In the genomic region with DNA sequence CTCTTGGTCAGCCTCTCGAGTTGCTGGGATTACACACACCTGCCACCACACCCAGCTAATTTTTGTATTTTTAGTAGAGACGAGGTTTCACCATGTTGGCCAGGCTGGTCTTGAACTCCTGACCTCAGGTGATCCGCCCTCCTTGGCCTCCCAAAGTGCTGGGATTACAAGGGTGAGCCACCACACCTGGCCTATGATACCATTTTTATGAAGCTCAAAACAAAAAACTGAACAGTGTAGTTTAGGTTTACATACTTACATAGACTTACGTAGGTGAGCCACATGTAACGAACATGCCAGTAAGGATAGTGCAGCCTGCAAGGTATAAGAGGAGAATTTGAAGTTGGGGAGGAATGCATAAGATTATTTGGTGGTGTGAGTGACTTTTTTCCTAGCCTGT, we compare ENCODE assay signal across 12 cellular contexts. TPM values are rescaled to one million over a fixed set of nuclear protein-coding genes. Genes with fewer than 3 reads are reported as not detected.
"Had no signal": no experiment of that assay in that cellular context is flagged by ENCODE, and none has a peak within 500 bp of the region (broad histone marks: within the 10 kb centered on the region; RNA-seq: fewer than 3 reads in every experiment).

No MANE protein-coding gene starts in this region.

RNA-seq across cellular contexts. Expression of gene TBX4, which starts 57.2 kb away (rescaled TPM):
- total RNA-seq: kidney; kidney epithelial cell; left cardiac atrium; left colon; left lobe of liver; left ventricle myocardium inferior; left ventricle myocardium superior; liver; lung microvascular endothelial cell; mucosa of descending colon; naive thymus-derived CD4-positive, alpha-beta T cell had no signal
- polyA plus RNA-seq: immature natural killer cell; liver; naive thymus-derived CD4-positive, alpha-beta T cell had no signal
